In genomic region chr3:79199966-79200365, GRCh38 we compare ENCODE assay signal across 1 cellular context.
TF ChIP-seq lines count a peak whose summit lies in the region.

No MANE protein-coding gene starts in this region.

TF ChIP-seq in GM23338, 12 proteins besides CTCF, POLR2A, EP300 and RAD21 (continued from another document):
- TF ChIP-seq ZNF331 (CRISPR knock-in tag; IDR thresholded peaks at IDR 0.05; ENCODE audit: low read depth) (no peak), CREB1 (CRISPR knock-in tag; IDR thresholded peaks at IDR 0.05; ENCODE audit: low read depth) (no peak)
TF ChIP-seq in GM23338: peak in this region for 0.
